Comparison of ENCODE assay signal across 1 cellular context in the genomic region with DNA sequence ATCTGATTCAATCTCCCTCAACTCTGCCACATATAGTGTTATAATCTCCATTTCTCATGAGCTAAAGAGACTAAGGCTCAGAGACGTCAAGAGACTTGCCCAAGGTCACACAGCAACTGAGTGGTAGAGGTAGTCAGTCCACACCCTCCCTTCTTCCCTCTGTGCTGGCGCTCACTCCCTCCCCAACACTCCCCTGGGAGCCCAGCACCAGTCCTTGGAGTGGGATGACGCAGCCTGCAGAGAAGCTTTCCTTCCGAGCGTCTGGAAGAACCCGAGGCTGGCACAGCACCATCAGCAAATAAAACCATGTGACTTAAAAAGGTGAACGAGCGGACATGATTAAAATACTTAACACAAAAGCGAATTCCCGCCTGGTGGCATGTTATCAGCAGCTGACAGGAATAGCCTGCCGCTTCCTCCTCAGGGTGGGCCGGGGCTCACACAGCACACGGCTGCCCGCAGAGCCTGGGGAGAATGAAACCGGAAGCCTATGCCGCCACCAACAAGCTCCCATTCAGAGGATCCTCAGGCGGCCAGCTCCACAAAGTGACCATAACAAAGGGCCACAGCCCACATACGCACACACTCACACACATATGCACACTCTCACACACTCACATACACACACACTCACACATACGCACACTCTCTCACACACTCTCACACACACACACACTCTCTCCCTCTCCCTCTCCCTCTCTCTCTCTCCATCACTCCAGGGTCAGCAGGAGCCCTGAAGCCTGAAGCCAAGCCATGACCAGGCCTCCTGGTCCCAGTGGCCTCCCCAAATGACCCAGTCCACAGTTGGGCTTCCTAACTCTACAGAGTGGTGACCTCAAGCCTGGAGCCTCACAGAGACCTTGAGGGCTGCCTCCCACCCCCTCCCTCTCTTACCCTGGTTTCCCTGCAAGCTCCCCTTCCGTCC.
TF ChIP-seq lines count a peak whose summit lies in the region.

No MANE protein-coding gene starts in this region.

TF ChIP-seq in K562, 482 proteins besides CTCF, POLR2A, EP300 and RAD21 (continued from another document and continues in another):
- TF ChIP-seq, protein P1, sequence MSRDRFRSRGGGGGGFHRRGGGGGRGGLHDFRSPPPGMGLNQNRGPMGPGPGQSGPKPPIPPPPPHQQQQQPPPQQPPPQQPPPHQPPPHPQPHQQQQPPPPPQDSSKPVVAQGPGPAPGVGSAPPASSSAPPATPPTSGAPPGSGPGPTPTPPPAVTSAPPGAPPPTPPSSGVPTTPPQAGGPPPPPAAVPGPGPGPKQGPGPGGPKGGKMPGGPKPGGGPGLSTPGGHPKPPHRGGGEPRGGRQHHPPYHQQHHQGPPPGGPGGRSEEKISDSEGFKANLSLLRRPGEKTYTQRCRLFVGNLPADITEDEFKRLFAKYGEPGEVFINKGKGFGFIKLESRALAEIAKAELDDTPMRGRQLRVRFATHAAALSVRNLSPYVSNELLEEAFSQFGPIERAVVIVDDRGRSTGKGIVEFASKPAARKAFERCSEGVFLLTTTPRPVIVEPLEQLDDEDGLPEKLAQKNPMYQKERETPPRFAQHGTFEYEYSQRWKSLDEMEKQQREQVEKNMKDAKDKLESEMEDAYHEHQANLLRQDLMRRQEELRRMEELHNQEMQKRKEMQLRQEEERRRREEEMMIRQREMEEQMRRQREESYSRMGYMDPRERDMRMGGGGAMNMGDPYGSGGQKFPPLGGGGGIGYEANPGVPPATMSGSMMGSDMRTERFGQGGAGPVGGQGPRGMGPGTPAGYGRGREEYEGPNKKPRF (IDR thresholded peaks at IDR 0.05; ENCODE audit: low read depth, low read length) = no peak
- TF ChIP-seq CBFA2T2 (conservative IDR thresholded peaks at IDR 0.05) (peak; percentile 45), PTRF (tag; IDR thresholded peaks at IDR 0.05) (no peak), PYGO2 (tag; IDR thresholded peaks at IDR 0.05) (no peak; the same call in 1 of the 2 replicates), KDM1A (IDR thresholded peaks at IDR 0.05) (peak; percentile 88 to 96), ZNF143 (CRISPR knock-in tag; IDR thresholded peaks at IDR 0.05) (0 out of 2 replicates have a peak, but pooled peaks have one; percentile 41), KLF10 (CRISPR knock-in tag; IDR thresholded peaks at IDR 0.05) (no peak), PHB (CRISPR knock-in tag; IDR thresholded peaks at IDR 0.05) (no peak), SRSF1 (IDR thresholded peaks at IDR 0.05; ENCODE audit: low read depth, low read length) (no peak), MAZ (CRISPR knock-in tag; conservative IDR thresholded peaks at IDR 0.05 in 1 of 2, IDR thresholded peaks at IDR 0.05 in 1 of 2) (peak; percentile 61 to 67; a peak in 2 of 4 replicates), CSDE1 (IDR thresholded peaks at IDR 0.05) (peak in 1 of 2 experiments; percentile 78; a peak in 2 of 4 replicates), CBX3 (IDR thresholded peaks at IDR 0.05; ENCODE audit: borderline replicate concordance in 1 of 2, low read length in 2 of 2) (peak in 1 of 2 experiments; percentile 74; a peak in 1 of 3 replicates), NBN (IDR thresholded peaks at IDR 0.05; ENCODE audit: low read depth) (peak; percentile 86), HNRNPH1 (optimal IDR thresholded peaks at IDR 0.05; ENCODE audit: low read depth, low read length) (no peak), HDAC2 (IDR thresholded peaks at IDR 0.05) (peak; percentile 97), C11orf30 (IDR thresholded peaks at IDR 0.05; ENCODE audit: low read depth) (no peak), TAF1 (IDR thresholded peaks at IDR 0.05; ENCODE audit: control insufficient read depth, extremely low read depth, insufficient read depth, low read length, severe bottlenecking) (peak; percentile 41), RBM15 (IDR thresholded peaks at IDR 0.05; ENCODE audit: insufficient read depth, low read length) (no peak), SMARCA5 (IDR thresholded peaks at IDR 0.05) (peak; percentile 99), HDAC1 (IDR thresholded peaks at IDR 0.05) (peak in 1 of 2 experiments; percentile 90; a peak in 2 of 4 replicates), FOXA1 (IDR thresholded peaks at IDR 0.05; ENCODE audit: borderline replicate concordance) (no peak), ZNF785 (CRISPR knock-in tag; IDR thresholded peaks at IDR 0.05) (no peak), RBM25 (IDR thresholded peaks at IDR 0.05; ENCODE audit: low read depth, low read length, severe bottlenecking) (peak; percentile 98), BRD9 (IDR thresholded peaks at IDR 0.05; ENCODE audit: low read depth, partially characterized antibody) (peak; percentile 93), MCM3 (IDR thresholded peaks at IDR 0.05) (no peak; the same call in 1 of the 2 replicates)
- TF ChIP-seq, protein P2, sequence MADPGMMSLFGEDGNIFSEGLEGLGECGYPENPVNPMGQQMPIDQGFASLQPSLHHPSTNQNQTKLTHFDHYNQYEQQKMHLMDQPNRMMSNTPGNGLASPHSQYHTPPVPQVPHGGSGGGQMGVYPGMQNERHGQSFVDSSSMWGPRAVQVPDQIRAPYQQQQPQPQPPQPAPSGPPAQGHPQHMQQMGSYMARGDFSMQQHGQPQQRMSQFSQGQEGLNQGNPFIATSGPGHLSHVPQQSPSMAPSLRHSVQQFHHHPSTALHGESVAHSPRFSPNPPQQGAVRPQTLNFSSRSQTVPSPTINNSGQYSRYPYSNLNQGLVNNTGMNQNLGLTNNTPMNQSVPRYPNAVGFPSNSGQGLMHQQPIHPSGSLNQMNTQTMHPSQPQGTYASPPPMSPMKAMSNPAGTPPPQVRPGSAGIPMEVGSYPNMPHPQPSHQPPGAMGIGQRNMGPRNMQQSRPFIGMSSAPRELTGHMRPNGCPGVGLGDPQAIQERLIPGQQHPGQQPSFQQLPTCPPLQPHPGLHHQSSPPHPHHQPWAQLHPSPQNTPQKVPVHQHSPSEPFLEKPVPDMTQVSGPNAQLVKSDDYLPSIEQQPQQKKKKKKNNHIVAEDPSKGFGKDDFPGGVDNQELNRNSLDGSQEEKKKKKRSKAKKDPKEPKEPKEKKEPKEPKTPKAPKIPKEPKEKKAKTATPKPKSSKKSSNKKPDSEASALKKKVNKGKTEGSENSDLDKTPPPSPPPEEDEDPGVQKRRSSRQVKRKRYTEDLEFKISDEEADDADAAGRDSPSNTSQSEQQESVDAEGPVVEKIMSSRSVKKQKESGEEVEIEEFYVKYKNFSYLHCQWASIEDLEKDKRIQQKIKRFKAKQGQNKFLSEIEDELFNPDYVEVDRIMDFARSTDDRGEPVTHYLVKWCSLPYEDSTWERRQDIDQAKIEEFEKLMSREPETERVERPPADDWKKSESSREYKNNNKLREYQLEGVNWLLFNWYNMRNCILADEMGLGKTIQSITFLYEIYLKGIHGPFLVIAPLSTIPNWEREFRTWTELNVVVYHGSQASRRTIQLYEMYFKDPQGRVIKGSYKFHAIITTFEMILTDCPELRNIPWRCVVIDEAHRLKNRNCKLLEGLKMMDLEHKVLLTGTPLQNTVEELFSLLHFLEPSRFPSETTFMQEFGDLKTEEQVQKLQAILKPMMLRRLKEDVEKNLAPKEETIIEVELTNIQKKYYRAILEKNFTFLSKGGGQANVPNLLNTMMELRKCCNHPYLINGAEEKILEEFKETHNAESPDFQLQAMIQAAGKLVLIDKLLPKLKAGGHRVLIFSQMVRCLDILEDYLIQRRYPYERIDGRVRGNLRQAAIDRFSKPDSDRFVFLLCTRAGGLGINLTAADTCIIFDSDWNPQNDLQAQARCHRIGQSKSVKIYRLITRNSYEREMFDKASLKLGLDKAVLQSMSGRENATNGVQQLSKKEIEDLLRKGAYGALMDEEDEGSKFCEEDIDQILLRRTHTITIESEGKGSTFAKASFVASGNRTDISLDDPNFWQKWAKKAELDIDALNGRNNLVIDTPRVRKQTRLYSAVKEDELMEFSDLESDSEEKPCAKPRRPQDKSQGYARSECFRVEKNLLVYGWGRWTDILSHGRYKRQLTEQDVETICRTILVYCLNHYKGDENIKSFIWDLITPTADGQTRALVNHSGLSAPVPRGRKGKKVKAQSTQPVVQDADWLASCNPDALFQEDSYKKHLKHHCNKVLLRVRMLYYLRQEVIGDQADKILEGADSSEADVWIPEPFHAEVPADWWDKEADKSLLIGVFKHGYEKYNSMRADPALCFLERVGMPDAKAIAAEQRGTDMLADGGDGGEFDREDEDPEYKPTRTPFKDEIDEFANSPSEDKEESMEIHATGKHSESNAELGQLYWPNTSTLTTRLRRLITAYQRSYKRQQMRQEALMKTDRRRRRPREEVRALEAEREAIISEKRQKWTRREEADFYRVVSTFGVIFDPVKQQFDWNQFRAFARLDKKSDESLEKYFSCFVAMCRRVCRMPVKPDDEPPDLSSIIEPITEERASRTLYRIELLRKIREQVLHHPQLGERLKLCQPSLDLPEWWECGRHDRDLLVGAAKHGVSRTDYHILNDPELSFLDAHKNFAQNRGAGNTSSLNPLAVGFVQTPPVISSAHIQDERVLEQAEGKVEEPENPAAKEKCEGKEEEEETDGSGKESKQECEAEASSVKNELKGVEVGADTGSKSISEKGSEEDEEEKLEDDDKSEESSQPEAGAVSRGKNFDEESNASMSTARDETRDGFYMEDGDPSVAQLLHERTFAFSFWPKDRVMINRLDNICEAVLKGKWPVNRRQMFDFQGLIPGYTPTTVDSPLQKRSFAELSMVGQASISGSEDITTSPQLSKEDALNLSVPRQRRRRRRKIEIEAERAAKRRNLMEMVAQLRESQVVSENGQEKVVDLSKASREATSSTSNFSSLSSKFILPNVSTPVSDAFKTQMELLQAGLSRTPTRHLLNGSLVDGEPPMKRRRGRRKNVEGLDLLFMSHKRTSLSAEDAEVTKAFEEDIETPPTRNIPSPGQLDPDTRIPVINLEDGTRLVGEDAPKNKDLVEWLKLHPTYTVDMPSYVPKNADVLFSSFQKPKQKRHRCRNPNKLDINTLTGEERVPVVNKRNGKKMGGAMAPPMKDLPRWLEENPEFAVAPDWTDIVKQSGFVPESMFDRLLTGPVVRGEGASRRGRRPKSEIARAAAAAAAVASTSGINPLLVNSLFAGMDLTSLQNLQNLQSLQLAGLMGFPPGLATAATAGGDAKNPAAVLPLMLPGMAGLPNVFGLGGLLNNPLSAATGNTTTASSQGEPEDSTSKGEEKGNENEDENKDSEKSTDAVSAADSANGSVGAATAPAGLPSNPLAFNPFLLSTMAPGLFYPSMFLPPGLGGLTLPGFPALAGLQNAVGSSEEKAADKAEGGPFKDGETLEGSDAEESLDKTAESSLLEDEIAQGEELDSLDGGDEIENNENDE (IDR thresholded peaks at IDR 0.05; ENCODE audit: low read depth, low read length) = no peak
- TF ChIP-seq, protein P3, sequence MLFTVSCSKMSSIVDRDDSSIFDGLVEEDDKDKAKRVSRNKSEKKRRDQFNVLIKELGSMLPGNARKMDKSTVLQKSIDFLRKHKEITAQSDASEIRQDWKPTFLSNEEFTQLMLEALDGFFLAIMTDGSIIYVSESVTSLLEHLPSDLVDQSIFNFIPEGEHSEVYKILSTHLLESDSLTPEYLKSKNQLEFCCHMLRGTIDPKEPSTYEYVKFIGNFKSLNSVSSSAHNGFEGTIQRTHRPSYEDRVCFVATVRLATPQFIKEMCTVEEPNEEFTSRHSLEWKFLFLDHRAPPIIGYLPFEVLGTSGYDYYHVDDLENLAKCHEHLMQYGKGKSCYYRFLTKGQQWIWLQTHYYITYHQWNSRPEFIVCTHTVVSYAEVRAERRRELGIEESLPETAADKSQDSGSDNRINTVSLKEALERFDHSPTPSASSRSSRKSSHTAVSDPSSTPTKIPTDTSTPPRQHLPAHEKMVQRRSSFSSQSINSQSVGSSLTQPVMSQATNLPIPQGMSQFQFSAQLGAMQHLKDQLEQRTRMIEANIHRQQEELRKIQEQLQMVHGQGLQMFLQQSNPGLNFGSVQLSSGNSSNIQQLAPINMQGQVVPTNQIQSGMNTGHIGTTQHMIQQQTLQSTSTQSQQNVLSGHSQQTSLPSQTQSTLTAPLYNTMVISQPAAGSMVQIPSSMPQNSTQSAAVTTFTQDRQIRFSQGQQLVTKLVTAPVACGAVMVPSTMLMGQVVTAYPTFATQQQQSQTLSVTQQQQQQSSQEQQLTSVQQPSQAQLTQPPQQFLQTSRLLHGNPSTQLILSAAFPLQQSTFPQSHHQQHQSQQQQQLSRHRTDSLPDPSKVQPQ (CRISPR knock-in tag; IDR thresholded peaks at IDR 0.05; ENCODE audit: borderline replicate concordance) = no peak
- TF ChIP-seq, protein P4, sequence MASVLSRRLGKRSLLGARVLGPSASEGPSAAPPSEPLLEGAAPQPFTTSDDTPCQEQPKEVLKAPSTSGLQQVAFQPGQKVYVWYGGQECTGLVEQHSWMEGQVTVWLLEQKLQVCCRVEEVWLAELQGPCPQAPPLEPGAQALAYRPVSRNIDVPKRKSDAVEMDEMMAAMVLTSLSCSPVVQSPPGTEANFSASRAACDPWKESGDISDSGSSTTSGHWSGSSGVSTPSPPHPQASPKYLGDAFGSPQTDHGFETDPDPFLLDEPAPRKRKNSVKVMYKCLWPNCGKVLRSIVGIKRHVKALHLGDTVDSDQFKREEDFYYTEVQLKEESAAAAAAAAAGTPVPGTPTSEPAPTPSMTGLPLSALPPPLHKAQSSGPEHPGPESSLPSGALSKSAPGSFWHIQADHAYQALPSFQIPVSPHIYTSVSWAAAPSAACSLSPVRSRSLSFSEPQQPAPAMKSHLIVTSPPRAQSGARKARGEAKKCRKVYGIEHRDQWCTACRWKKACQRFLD (CRISPR knock-in tag; IDR thresholded peaks at IDR 0.05) = peak; percentile 87
- TF ChIP-seq, protein P5, sequence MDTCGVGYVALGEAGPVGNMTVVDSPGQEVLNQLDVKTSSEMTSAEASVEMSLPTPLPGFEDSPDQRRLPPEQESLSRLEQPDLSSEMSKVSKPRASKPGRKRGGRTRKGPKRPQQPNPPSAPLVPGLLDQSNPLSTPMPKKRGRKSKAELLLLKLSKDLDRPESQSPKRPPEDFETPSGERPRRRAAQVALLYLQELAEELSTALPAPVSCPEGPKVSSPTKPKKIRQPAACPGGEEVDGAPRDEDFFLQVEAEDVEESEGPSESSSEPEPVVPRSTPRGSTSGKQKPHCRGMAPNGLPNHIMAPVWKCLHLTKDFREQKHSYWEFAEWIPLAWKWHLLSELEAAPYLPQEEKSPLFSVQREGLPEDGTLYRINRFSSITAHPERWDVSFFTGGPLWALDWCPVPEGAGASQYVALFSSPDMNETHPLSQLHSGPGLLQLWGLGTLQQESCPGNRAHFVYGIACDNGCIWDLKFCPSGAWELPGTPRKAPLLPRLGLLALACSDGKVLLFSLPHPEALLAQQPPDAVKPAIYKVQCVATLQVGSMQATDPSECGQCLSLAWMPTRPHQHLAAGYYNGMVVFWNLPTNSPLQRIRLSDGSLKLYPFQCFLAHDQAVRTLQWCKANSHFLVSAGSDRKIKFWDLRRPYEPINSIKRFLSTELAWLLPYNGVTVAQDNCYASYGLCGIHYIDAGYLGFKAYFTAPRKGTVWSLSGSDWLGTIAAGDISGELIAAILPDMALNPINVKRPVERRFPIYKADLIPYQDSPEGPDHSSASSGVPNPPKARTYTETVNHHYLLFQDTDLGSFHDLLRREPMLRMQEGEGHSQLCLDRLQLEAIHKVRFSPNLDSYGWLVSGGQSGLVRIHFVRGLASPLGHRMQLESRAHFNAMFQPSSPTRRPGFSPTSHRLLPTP (IDR thresholded peaks at IDR 0.05; ENCODE audit: borderline replicate concordance, extremely low read depth, insufficient read length) = no peak
- TF ChIP-seq, protein P6, sequence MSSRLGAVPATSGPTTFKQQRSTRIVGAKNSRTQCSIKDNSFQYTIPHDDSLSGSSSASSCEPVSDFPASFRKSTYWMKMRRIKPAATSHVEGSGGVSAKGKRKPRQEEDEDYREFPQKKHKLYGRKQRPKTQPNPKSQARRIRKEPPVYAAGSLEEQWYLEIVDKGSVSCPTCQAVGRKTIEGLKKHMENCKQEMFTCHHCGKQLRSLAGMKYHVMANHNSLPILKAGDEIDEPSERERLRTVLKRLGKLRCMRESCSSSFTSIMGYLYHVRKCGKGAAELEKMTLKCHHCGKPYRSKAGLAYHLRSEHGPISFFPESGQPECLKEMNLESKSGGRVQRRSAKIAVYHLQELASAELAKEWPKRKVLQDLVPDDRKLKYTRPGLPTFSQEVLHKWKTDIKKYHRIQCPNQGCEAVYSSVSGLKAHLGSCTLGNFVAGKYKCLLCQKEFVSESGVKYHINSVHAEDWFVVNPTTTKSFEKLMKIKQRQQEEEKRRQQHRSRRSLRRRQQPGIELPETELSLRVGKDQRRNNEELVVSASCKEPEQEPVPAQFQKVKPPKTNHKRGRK (tag; IDR thresholded peaks at IDR 0.05) = no peak
- TF ChIP-seq, protein P7, sequence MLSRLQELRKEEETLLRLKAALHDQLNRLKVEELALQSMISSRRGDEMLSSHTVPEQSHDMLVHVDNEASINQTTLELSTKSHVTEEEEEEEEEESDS (CRISPR knock-in tag; IDR thresholded peaks at IDR 0.05) = no peak
